ENCODE assay signal across 8 cellular contexts in the genomic region with DNA sequence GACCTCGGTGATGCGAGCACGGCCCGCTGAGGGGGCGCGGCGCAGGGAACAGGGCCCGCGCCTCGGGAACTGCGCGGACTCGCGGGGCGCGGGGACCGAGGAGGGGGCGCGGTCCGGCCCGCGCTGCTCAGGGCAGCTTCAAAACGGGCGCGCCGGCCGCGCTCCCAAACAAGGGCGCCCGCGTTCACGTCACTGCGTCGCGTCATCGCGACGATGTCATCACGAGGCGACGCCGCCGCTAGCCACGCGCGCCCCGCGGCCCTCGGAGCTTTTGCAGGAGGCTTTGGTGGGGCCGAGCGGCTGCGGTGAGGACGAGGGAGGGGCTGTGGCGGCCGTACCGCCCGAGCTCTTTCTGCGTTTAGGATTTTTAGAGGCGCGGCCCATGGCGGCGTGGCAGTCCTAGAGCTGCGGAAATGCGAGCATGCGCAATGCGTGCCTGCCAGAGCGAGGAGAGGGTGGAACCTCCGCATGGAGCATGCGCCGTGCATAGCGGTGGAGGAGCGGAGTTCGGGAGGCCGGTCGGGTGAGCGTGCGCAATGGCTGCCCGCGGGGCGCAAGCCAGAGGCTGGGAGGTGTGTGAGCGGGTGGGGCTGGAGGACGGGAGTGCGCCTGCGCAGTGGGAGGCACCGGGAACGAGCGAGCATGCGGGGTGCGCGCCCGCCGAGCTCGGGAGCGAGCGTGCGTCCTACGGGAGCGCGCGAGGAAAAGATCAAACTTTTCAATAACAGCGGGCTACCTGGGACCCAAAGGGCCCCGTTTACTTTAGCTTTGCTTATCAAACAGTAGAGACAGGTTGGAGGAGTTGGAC. TPM values are rescaled to one million over a fixed set of nuclear protein-coding genes. Genes with fewer than 3 reads are reported as not detected.
DNase-seq lines count a peak whose midpoint lies in the region; ATAC-seq, FAIRE-seq and TF ChIP-seq lines count a peak whose summit lies in the region.

A gene with protein sequence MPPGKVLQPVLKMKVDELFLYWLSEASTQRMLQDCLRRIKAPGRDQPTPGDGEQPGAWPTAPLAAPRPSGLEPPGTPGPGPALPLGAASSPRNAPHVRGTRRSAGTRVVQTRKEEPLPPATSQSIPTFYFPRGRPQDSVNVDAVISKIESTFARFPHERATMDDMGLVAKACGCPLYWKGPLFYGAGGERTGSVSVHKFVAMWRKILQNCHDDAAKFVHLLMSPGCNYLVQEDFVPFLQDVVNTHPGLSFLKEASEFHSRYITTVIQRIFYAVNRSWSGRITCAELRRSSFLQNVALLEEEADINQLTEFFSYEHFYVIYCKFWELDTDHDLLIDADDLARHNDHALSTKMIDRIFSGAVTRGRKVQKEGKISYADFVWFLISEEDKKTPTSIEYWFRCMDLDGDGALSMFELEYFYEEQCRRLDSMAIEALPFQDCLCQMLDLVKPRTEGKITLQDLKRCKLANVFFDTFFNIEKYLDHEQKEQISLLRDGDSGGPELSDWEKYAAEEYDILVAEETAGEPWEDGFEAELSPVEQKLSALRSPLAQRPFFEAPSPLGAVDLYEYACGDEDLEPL (minus strand): TSS at position 140 of the 808 bp plus-strand sequence. CDS start 216 bp downstream, outside the sequence.

- intact Hi-C loops in OCI-LY7 (cut with micrococcal nuclease; ENCODE audit: unreplicated experiment) = loop anchor here (1.0 kb wide), 1 partner anchor 15 kb away; no protein-coding TSS in a partner anchor
- intact Hi-C loops in Right ventricle myocardium inferior (cut with DNase I) = loop anchor here (5.0 kb wide), 1 partner anchor 70 kb away; a partner anchor contains a TSS
- intact Hi-C loops in posterior vena cava (cut with DNase I) = no loop called here

- 0 out of 2 replicates have a peak, but pooled peaks cover 7% of the 10 kb centered on the region for H3K4me1 Mint-ChIP-seq in HFFc6 (ENCODE audit: low read depth)
- peaks cover 5% of the 10 kb centered on the region for H3K4me1 Mint-ChIP-seq in activated naive CD4-positive, alpha-beta T cell treated with anti-CD3 and anti-CD28 coated beads, Interleukin-2, amount 50 U/mL, for 24 hours

- peak; percentile 98 for DNase-seq in GM06990 (ENCODE audit: extremely low read depth, insufficient read length)
- peak; percentile 98 for DNase-seq in HFFc6
- peak; percentile 98 for DNase-seq in OCI-LY7 (ENCODE audit: low spot score)
- DNase-seq in Right ventricle myocardium inferior (ENCODE audit: missing footprints) = peak; percentile 99
- peak; percentile 100 for DNase-seq in posterior vena cava (ENCODE audit: low spot score)
- peak; percentile 98 for DNase-seq in urothelium cell line (ENCODE audit: low spot score)
- no peak for DNase-seq in AML-193 (lab: John Stamatoyannopoulos, UW)

- peaks cover 26% of the 10 kb centered on the region for H3K4me1 ChIP-seq in OCI-LY7 (ENCODE audit: insufficient read depth, low read length, poor library complexity, severe bottlenecking)

- no peak for FAIRE-seq in urothelium cell line (lab: Jason Lieb, UNC)

- no peaks in the 10 kb centered on the region for H3K9me3 ChIP-seq in OCI-LY7 (ENCODE audit: low read length)

- CTCF ChIA-PET in OCI-LY7 (lab: Charles Lee; ENCODE audit: unreplicated experiment) = no interaction called here

- H3K27ac Mint-ChIP-seq in HFFc6 = peak within 1 kb of the TSS; percentile 98
- H3K27ac Mint-ChIP-seq in activated naive CD4-positive, alpha-beta T cell treated with anti-CD3 and anti-CD28 coated beads, Interleukin-2, amount 50 U/mL, for 24 hours = peak within 1 kb of the TSS; percentile 97

- peak within 1 kb of the TSS; percentile 90 for H3K4me3 Mint-ChIP-seq in HFFc6
- peak within 1 kb of the TSS; percentile 86 for H3K4me3 Mint-ChIP-seq in activated naive CD4-positive, alpha-beta T cell treated with anti-CD3 and anti-CD28 coated beads, Interleukin-2, amount 50 U/mL, for 24 hours

- TF ChIP-seq CTCF in GM06990 (IDR thresholded peaks at IDR 0.05; ENCODE audit: insufficient read depth, low read length, poor library complexity, severe bottlenecking) (no peak), HFFc6 (IDR thresholded peaks at IDR 0.05) (no peak), OCI-LY7 (conservative IDR thresholded peaks at IDR 0.05; ENCODE audit: low read length) (no peak)

- POLR2A ChIA-PET in OCI-LY7 (lab: Charles Lee) = no interaction called here

- ATAC-seq in Right ventricle myocardium inferior = peak; percentile 100

- H3K4me2 ChIP-seq in OCI-LY7 (ENCODE audit: low read length) = peak within 1 kb of the TSS; percentile 81

- H3K9me2 ChIP-seq in OCI-LY7 (ENCODE audit: insufficient read depth, low read length) = no peaks in the 10 kb centered on the region

- no peaks in the 10 kb centered on the region for H4K20me1 ChIP-seq in OCI-LY7 (ENCODE audit: insufficient read depth, low read length)

- H3K27ac ChIP-seq in OCI-LY7 (ENCODE audit: low read depth, low read length, poor library complexity, severe bottlenecking) = peak within 1 kb of the TSS; percentile 75

- peaks cover 3% of the 10 kb centered on the region; the same call in 1 of the 2 replicates for H3K27me3 Mint-ChIP-seq in HFFc6 (ENCODE audit: insufficient read depth)
- no peaks in the 10 kb centered on the region for H3K27me3 Mint-ChIP-seq in activated naive CD4-positive, alpha-beta T cell treated with anti-CD3 and anti-CD28 coated beads, Interleukin-2, amount 50 U/mL, for 24 hours

- no TSS peak for BruUV-seq in OCI-LY7 (replicated peaks; lab: Mats Ljungman, UMichigan)

- peaks cover 37% of the 10 kb centered on the region for H3K79me2 ChIP-seq in OCI-LY7 (ENCODE audit: insufficient read depth, low read depth, low read length)

- H3K36me3 ChIP-seq in GM06990 (ENCODE audit: control insufficient read depth, insufficient read depth, low read length) (no peaks in the 10 kb centered on the region; the same call in 1 of the 2 replicates), OCI-LY7 (ENCODE audit: insufficient read depth, low read length) (peaks cover 13% of the 10 kb centered on the region)

- no peaks in the 10 kb centered on the region for H3K36me3 Mint-ChIP-seq in HFFc6 (ENCODE audit: low read depth)
- H3K36me3 Mint-ChIP-seq in activated naive CD4-positive, alpha-beta T cell treated with anti-CD3 and anti-CD28 coated beads, Interleukin-2, amount 50 U/mL, for 24 hours = no peaks in the 10 kb centered on the region

- H3K4me3 ChIP-seq in GM06990 (replicated peaks; ENCODE audit: low read depth, low read length) (peak within 1 kb of the TSS; percentile 89), OCI-LY7 (ENCODE audit: low read depth, low read length, poor library complexity, severe bottlenecking) (peak within 1 kb of the TSS; percentile 74)

- no peaks in the 10 kb centered on the region for H3K27me3 ChIP-seq in GM06990 (replicated peaks; ENCODE audit: control insufficient read depth, insufficient read depth, low read length)

- no peaks in the 10 kb centered on the region for H3K9me3 Mint-ChIP-seq in HFFc6
- H3K9me3 Mint-ChIP-seq in activated naive CD4-positive, alpha-beta T cell treated with anti-CD3 and anti-CD28 coated beads, Interleukin-2, amount 50 U/mL, for 24 hours = no peaks in the 10 kb centered on the region

- peak within 1 kb of the TSS; percentile 85 for H2AFZ ChIP-seq in OCI-LY7 (ENCODE audit: low read length)

RNA-seq across cellular contexts. Expression of the gene that starts here (rescaled TPM):
- 10 to 100 TPM; 11.7 to 20.5 (median 13.9) TPM for total RNA-seq in HFFc6 (2021; fragmentation: NEBNext Ultra II Directional; extraction: Animal tissue kit (Norgen Biotek cat#: 25700))
- total RNA-seq in OCI-LY7 (2014; rRNA removed; shearing (Covaris generic)) = 311 and 342 TPM in 2 replicates
- 270 and 301 TPM in 2 replicates for total RNA-seq in OCI-LY7 (2022)
- total RNA-seq in Right ventricle myocardium inferior = 164 TPM
- 10 to 100 TPM; 17.9 to 23.4 TPM for total RNA-seq in posterior vena cava

Comparison
In these comparisons a context has a peak if more than half of its experiments do, and no peak if none do; other contexts are left out.
1. DNase-seq: peak in GM06990 (single experiment), HFFc6 (single experiment), OCI-LY7 (single experiment), Right ventricle myocardium inferior (single experiment), posterior vena cava (single experiment) and urothelium cell line (single experiment); none in AML-193 (0 of 2).
2. intact Hi-C loops: an anchor here in OCI-LY7 (1.0 kb wide) and Right ventricle myocardium inferior (5.0 kb wide); none called in posterior vena cava.